Comparison of ENCODE assay signal across 16 cellular contexts in genomic region chr10:87661861-87662785, GRCh38. TPM values are rescaled to one million over a fixed set of nuclear protein-coding genes. Genes with fewer than 3 reads are reported as not detected.
A peak's percentile ranks its signal among the peaks of the same experiment; 100 is the strongest.
DNase-seq lines count a peak whose midpoint lies in the region; ATAC-seq and TF ChIP-seq lines count a peak whose summit lies in the region.
"Had no signal": no experiment of that assay in that cellular context is flagged by ENCODE, and none has a peak within 500 bp of the region (broad histone marks: within the 10 kb centered on the region; RNA-seq: fewer than 3 reads in every experiment).

No MANE protein-coding gene starts in this region.

- H3K4me1 Mint-ChIP-seq in type B pancreatic cell (ENCODE audit: unreplicated experiment) = peaks cover 16% of the 10 kb centered on the region

- no peak overlapping the region for H3K27ac Mint-ChIP-seq in type B pancreatic cell
- H3K27ac Mint-ChIP-seq: activated T-cell treated with anti-CD3 and anti-CD28 coated beads, Interleukin-2, amount 50 U/mL, for 24 hours had no signal

- ATAC-seq in body of pancreas (no peak), GM19023 (IDR thresholded peaks at IDR 0.05; ENCODE audit: unreplicated experiment) (no peak)
- ATAC-seq: left colon had no signal

- peaks cover 27% of the 10 kb centered on the region for H3K27me3 Mint-ChIP-seq in type B pancreatic cell

- TF ChIP-seq POLR2A in body of pancreas (IDR thresholded peaks at IDR 0.05) = no peak

- H3K4me3 Mint-ChIP-seq in type B pancreatic cell = peak overlapping the region; percentile 90
- H3K4me3 Mint-ChIP-seq: activated T-cell treated with anti-CD3 and anti-CD28 coated beads, Interleukin-2, amount 50 U/mL, for 24 hours had no signal

- DNase-seq in body of pancreas (no peak), type B pancreatic cell (ENCODE audit: extremely low spot score, unreplicated experiment) (no peak), pons (ENCODE audit: low spot score) (no peak)
- DNase-seq in effector memory CD4-positive, alpha-beta T cell = no peak
- DNase-seq: activated T-cell treated with anti-CD3 and anti-CD28 coated beads, Interleukin-2, amount 50 U/mL, for 24 hours; DMS79 treated with DMSO at 0.1 percent for 48 hours; left colon; NCI-H1105 treated with DMSO at 0.1 percent for 48 hours; NCI-H526 treated with DMSO at 0.1 percent for 48 hours; pancreas; SIG-M5; stimulated activated CD4-positive, alpha-beta T cell treated with anti-CD3 and anti-CD28 coated beads, Interleukin-4, amount 100 ng/mL, for 24 hours had no signal

- H3K9ac ChIP-seq in HUES48 (ENCODE audit: low read depth, low read length) (no peak overlapping the region), iPS-20b (ENCODE audit: low read depth, low read length) (no peak overlapping the region)

- 51 to 55% methylated on average over 6 of the region's 6 CpGs for WGBS in body of pancreas, 2 donors

- H3K4me3 ChIP-seq in HUES48 (ENCODE audit: low read depth, low read length) = peak overlapping the region; percentile 97
- H3K4me3 ChIP-seq in body of pancreas = no peak overlapping the region
- H3K4me3 ChIP-seq in iPS-20b (ENCODE audit: low read length) = peak overlapping the region; percentile 93; the same call in 1 of the 2 replicates
- no peak overlapping the region for H3K4me3 ChIP-seq in effector memory CD4-positive, alpha-beta T cell (ENCODE audit: insufficient read depth, low read depth, low read length, poor library complexity, severe bottlenecking)

- H3K36me3 ChIP-seq in HUES48 (ENCODE audit: control insufficient read depth, insufficient read depth, low read length) = 0 out of 2 replicates have a peak, but pooled peaks cover 10% of the 10 kb centered on the region
- no peaks in the 10 kb centered on the region for H3K36me3 ChIP-seq in body of pancreas (replicated peaks in 1 of 2; ENCODE audit: insufficient read depth in 1 of 2, low read depth in 2 of 2)
- H3K36me3 ChIP-seq in iPS-20b (ENCODE audit: insufficient read depth, low read depth, low read length) = no peaks in the 10 kb centered on the region
- no peaks in the 10 kb centered on the region for H3K36me3 ChIP-seq in effector memory CD4-positive, alpha-beta T cell (ENCODE audit: control insufficient read depth, insufficient read depth, low read length)
- H3K36me3 ChIP-seq: pancreas had no signal

- H3K27me3 ChIP-seq in HUES48 (ENCODE audit: control insufficient read depth, insufficient read depth, low read length) (no peaks in the 10 kb centered on the region), body of pancreas (no peaks in the 10 kb centered on the region), iPS-20b (ENCODE audit: insufficient read depth, low read length) (peaks cover 13% of the 10 kb centered on the region; the same call in 1 of the 2 replicates)
- H3K27me3 ChIP-seq in effector memory CD4-positive, alpha-beta T cell (replicated peaks; ENCODE audit: control insufficient read depth, insufficient read depth, low read length, poor library complexity, severe bottlenecking) = peaks cover 7% of the 10 kb centered on the region
- H3K27me3 ChIP-seq: ascending aorta, pancreas had no signal

- no peaks in the 10 kb centered on the region for H3K36me3 Mint-ChIP-seq in type B pancreatic cell

- H3K9me3 ChIP-seq in HUES48 (ENCODE audit: control insufficient read depth, insufficient read depth, low read length) (no peaks in the 10 kb centered on the region), body of pancreas (no peaks in the 10 kb centered on the region), iPS-20b (ENCODE audit: insufficient read depth, low read depth, low read length) (no peaks in the 10 kb centered on the region)
- no peaks in the 10 kb centered on the region for H3K9me3 ChIP-seq in effector memory CD4-positive, alpha-beta T cell (ENCODE audit: control insufficient read depth, low read length)
- H3K9me3 ChIP-seq: ascending aorta, pancreas had no signal

- TF ChIP-seq CTCF in body of pancreas (IDR thresholded peaks at IDR 0.05) = no peak
- TF ChIP-seq CTCF in type B pancreatic cell (conservative IDR thresholded peaks at IDR 0.05) = no peak

- H3K9me3 Mint-ChIP-seq in type B pancreatic cell = no peaks in the 10 kb centered on the region
- H3K9me3 Mint-ChIP-seq: activated T-cell treated with anti-CD3 and anti-CD28 coated beads, Interleukin-2, amount 50 U/mL, for 24 hours had no signal

- intact Hi-C loops in body of pancreas (cut with DNase I) = loop anchor here (5.0 kb wide), 1 partner anchor 70 kb away; no protein-coding TSS in a partner anchor

- no peak overlapping the region for H3K27ac ChIP-seq in HUES48 (ENCODE audit: low read depth, low read length)
- peak overlapping the region; percentile 19 to 65 (median 27) for H3K27ac ChIP-seq in body of pancreas
- no peak overlapping the region for H3K27ac ChIP-seq in iPS-20b (ENCODE audit: low read length)
- H3K27ac ChIP-seq in effector memory CD4-positive, alpha-beta T cell (ENCODE audit: insufficient read depth, low read length, poor library complexity, severe bottlenecking) = no peak overlapping the region
- H3K27ac ChIP-seq: ascending aorta had no signal

- H3K4me1 ChIP-seq in HUES48 (ENCODE audit: control insufficient read depth, insufficient read depth, low read length) (peaks cover 34% of the 10 kb centered on the region), body of pancreas (peaks cover 35% of the 10 kb centered on the region), iPS-20b (ENCODE audit: insufficient read depth, low read length) (peaks cover 28% of the 10 kb centered on the region)
- H3K4me1 ChIP-seq in effector memory CD4-positive, alpha-beta T cell (ENCODE audit: control insufficient read depth, insufficient read depth, low read length, poor library complexity, severe bottlenecking) = peaks cover 9% of the 10 kb centered on the region

RNA-seq across cellular contexts. Expression of gene PAPSS2, which starts 2.4 kb away (rescaled TPM):
- 10 to 100 TPM; 16.9 to 17.5 TPM for total RNA-seq in body of pancreas
- total RNA-seq in type B pancreatic cell (ENCODE audit: low replicate concordance) = 21.1 and 23.8 TPM in 2 replicates

Comparison
In these comparisons a context has a peak if more than half of its experiments do, and no peak if none do; other contexts are left out.
1. H3K27ac ChIP-seq: peak in body of pancreas (4 of 4); none in HUES48 (single experiment), iPS-20b (single experiment) and effector memory CD4-positive, alpha-beta T cell (single experiment).
2. H3K4me3 ChIP-seq: peak in HUES48 (single experiment) and iPS-20b (single experiment); none in body of pancreas (0 of 2) and effector memory CD4-positive, alpha-beta T cell (single experiment).